Comparison of ENCODE assay signal across 16 cellular contexts in the genomic region with DNA sequence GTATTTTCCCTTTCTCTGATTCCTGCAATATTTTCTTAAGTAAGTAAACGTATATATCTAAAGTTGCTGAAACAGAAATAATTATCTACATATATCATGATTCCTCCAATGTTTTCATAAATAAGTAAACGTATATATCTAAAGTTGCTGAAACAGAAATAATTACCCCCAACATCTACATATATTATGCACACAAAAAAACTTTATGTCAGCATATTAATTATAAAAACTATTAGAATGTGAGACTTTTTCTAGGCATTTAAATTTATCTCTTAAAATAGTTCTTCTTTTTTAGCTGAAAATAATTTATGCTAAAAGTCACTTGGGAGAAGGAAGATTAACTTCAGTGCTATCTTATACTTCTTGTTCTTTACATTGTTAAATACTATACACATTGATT.
"Had no signal": no experiment of that assay in that cellular context is flagged by ENCODE, and none has a peak within 500 bp of the region (broad histone marks: within the 10 kb centered on the region; RNA-seq: fewer than 3 reads in every experiment).

No MANE protein-coding gene starts in this region.

- H3K36me3 ChIP-seq: thyroid gland had no signal

- H3K4me1 ChIP-seq: thyroid gland had no signal

- H3K27ac ChIP-seq: dorsolateral prefrontal cortex, esophagus squamous epithelium, suprapubic skin, thyroid gland had no signal

- H3K27me3 ChIP-seq: dorsolateral prefrontal cortex, esophagus squamous epithelium, suprapubic skin, thyroid gland had no signal

- H3K4me3 ChIP-seq: dorsolateral prefrontal cortex, esophagus squamous epithelium, mucosa of descending colon, suprapubic skin, thyroid gland had no signal

- ATAC-seq: left lobe of liver; mucosa of descending colon; naive thymus-derived CD8-positive, alpha-beta T cell; right cardiac atrium; stimulated activated effector memory CD8-positive, alpha-beta T cell treated with anti-CD3 and anti-CD28 coated beads, Interleukin-12 subunit alpha, Interleukin-12 subunit beta, amount 100 ng/mL, for 72 hours; stimulated activated naive CD8-positive, alpha-beta T cell treated with anti-CD3 and anti-CD28 coated beads, Interleukin-15, Interleukin-2, amounts not matched to agents 100 U/mL and 50 U/mL, for 24 hours had no signal

- FAIRE-seq: urothelium cell line had no signal

- DNase-seq: cortex of kidney; dorsolateral prefrontal cortex; effector memory CD4-positive, alpha-beta T cell; esophagus squamous epithelium; foreskin fibroblast; mucosa of descending colon; naive thymus-derived CD8-positive, alpha-beta T cell; right cardiac atrium; stimulated activated CD4-positive, alpha-beta T cell treated with anti-CD3 and anti-CD28 coated beads, Interleukin-4, amount 100 ng/mL, for 1 hour; stimulated activated CD8-positive, alpha-beta memory T cell treated with anti-CD3 and anti-CD28 coated beads, Interleukin-4, amount 100 ng/mL, for 48 hours; stimulated activated naive CD8-positive, alpha-beta T cell treated with anti-CD3 and anti-CD28 coated beads, Interleukin-15, Interleukin-2, amounts not matched to agents 100 U/mL and 50 U/mL, for 24 hours; thyroid gland had no signal

- H3K9me3 ChIP-seq: esophagus squamous epithelium, mucosa of descending colon, suprapubic skin, thyroid gland had no signal
